30 cellular contexts compared by ENCODE assay signal in the genomic region with DNA sequence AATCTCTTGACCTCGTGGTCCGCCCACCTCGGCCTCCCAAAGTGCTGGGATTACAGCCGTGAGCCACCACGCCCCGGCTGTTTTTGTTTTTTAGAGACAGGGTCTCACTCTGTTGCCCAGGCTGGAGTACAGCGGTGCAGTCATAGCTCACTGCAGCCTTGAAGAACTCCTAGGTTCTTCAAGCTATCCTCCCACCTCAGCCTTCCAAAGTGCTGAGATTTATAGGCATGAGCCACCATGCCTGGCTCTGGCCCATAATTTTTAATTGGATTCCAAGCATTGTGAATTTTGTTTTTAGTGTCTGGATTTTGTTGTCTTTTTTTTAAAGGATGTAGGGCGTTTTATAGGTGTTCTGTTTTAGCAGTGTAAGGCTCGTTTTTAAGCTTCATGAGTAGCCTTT. TPM values are rescaled to one million over a fixed set of nuclear protein-coding genes. Genes with fewer than 3 reads are reported as not detected.
DNase-seq lines count a peak whose midpoint lies in the region; ATAC-seq and TF ChIP-seq lines count a peak whose summit lies in the region.
"Had no signal": no experiment of that assay in that cellular context is flagged by ENCODE, and none has a peak within 500 bp of the region (broad histone marks: within the 10 kb centered on the region; RNA-seq: fewer than 3 reads in every experiment).

No MANE protein-coding gene starts in this region.

- WGBS in mesodermal cell (ENCODE audit: insufficient coverage in 2 of 2), 2 experiments = 92 to 99% methylated on average over 7 of the region's 9 CpGs
- no CpG with 5 or more reads among the region's 9 CpGs for WGBS in mesendoderm (ENCODE audit: extremely low coverage, insufficient coverage, low lambda C conversion rate)

- no peak overlapping the region for H3K4me3 Mint-ChIP-seq in stimulated activated naive CD8-positive, alpha-beta T cell treated with anti-CD3 and anti-CD28 coated beads, Interleukin-15, amount 100 ng/mL, for 72 hours
- H3K4me3 Mint-ChIP-seq in activated CD8-positive, alpha-beta memory T cell treated with anti-CD3 and anti-CD28 coated beads, Interleukin-2, amount 10 ng/mL, durations not matched to agents 7 days and 5 days = no peak overlapping the region
- H3K4me3 Mint-ChIP-seq: activated CD8-positive, alpha-beta T cell treated with anti-CD3 and anti-CD28 coated beads for 36 hours; activated naive CD4-positive, alpha-beta T cell treated with anti-CD3 and anti-CD28 coated beads for 36 hours; T-helper 2 cell treated with Interferon-gamma antibody and Interleukin-4, amounts not matched to agents 5 μg/mL and 100 μg/mL, for 36 hours had no signal

- H3K27me3 Mint-ChIP-seq in stimulated activated naive CD8-positive, alpha-beta T cell treated with anti-CD3 and anti-CD28 coated beads, Interleukin-15, amount 100 ng/mL, for 72 hours = no peaks in the 10 kb centered on the region
- no peaks in the 10 kb centered on the region for H3K27me3 Mint-ChIP-seq in activated CD8-positive, alpha-beta memory T cell treated with anti-CD3 and anti-CD28 coated beads, Interleukin-2, amount 10 ng/mL, durations not matched to agents 7 days and 5 days
- H3K27me3 Mint-ChIP-seq: activated CD8-positive, alpha-beta T cell treated with anti-CD3 and anti-CD28 coated beads for 36 hours had no signal

- H2BK5ac ChIP-seq in mesendoderm (ENCODE audit: low read length) = no peak overlapping the region

- no peak overlapping the region for H3K4ac ChIP-seq in mesendoderm (ENCODE audit: low read depth, low read length)

- no peak overlapping the region for H3K9ac ChIP-seq in mesendoderm (ENCODE audit: low read length)

- H3K36me3 Mint-ChIP-seq in activated CD8-positive, alpha-beta memory T cell treated with anti-CD3 and anti-CD28 coated beads, Interleukin-2, amount 10 ng/mL, durations not matched to agents 7 days and 5 days = peaks cover 32% of the 10 kb centered on the region

- peaks cover 11 to 30% of the 10 kb centered on the region in 2 experiments; a peak in 2 of 3 replicates for H3K36me3 ChIP-seq in HEK293 (ENCODE audit: control insufficient read depth in 2 of 2, insufficient read depth in 1 of 2, low read length in 2 of 2)
- H3K36me3 ChIP-seq in mesodermal cell (ENCODE audit: control insufficient read depth, insufficient read depth, low read length) = peaks cover 36% of the 10 kb centered on the region
- H3K36me3 ChIP-seq in mesendoderm (ENCODE audit: control insufficient read depth, insufficient read depth, low read length) = no peaks in the 10 kb centered on the region

- no peak overlapping the region for H3K23ac ChIP-seq in mesendoderm (ENCODE audit: low read length)

- H3K4me3 ChIP-seq in HEK293 (ENCODE audit: low read depth, low read length) (no peak overlapping the region), mesodermal cell (ENCODE audit: extremely low read depth, insufficient read depth, low read length, poor library complexity, severe bottlenecking) (no peak overlapping the region), mesendoderm (ENCODE audit: low read length) (no peak overlapping the region)
- H3K4me3 ChIP-seq: A549, esophagus squamous epithelium, heart left ventricle, left lung, mucosa of descending colon, Peyer's patch, SJSA1, upper lobe of left lung had no signal

- CTCF ChIA-PET in HEK293 (lab: Yijun Ruan, JAX) = interaction anchor here (0.7 to 1.3 kb wide), 4 partner anchors 37 to 80 kb away, joined by 3 to 4 read pairs (median 4); no protein-coding TSS in a partner anchor
- CTCF ChIA-PET in activated CD8-positive, alpha-beta memory T cell treated with anti-CD3 and anti-CD28 coated beads, Interleukin-2, amount 10 ng/mL, durations not matched to agents 7 days and 5 days (lab: Charles Lee) = interaction anchor here (0.7 kb wide), 1 partner anchor 82 kb away, joined by 3 read pairs; no protein-coding TSS in a partner anchor

- H2AK5ac ChIP-seq in mesendoderm (ENCODE audit: low read length) = no peak overlapping the region

- no peak overlapping the region for H3K4me2 ChIP-seq in mesendoderm (ENCODE audit: low read length)
- H3K4me2 ChIP-seq: A549 had no signal

- H3K79me1 ChIP-seq in mesendoderm (ENCODE audit: low read length) = peaks cover 5% of the 10 kb centered on the region

- no peak overlapping the region for H3K56ac ChIP-seq in mesendoderm (ENCODE audit: low read length)

- no peaks in the 10 kb centered on the region for H3K27me3 ChIP-seq in mesendoderm (ENCODE audit: insufficient read depth, low read length, poor library complexity)
- H3K27me3 ChIP-seq: esophagus squamous epithelium, heart left ventricle, left lung, Peyer's patch, SJSA1, upper lobe of left lung had no signal

- no peak for ATAC-seq in stimulated activated naive CD8-positive, alpha-beta T cell treated with anti-CD3 and anti-CD28 coated beads, Interleukin-15, amount 100 ng/mL, for 72 hours
- no peak for ATAC-seq in activated CD8-positive, alpha-beta memory T cell treated with anti-CD3 and anti-CD28 coated beads, Interleukin-2, amount 10 ng/mL, durations not matched to agents 7 days and 5 days
- ATAC-seq: activated CD8-positive, alpha-beta T cell treated with anti-CD3 and anti-CD28 coated beads for 36 hours; mucosa of descending colon had no signal

- no peak overlapping the region for H2BK120ac ChIP-seq in mesendoderm (ENCODE audit: low read depth, low read length)

- no peak overlapping the region for H4K8ac ChIP-seq in mesendoderm (ENCODE audit: low read depth, low read length)

- H3K27ac Mint-ChIP-seq in stimulated activated naive CD8-positive, alpha-beta T cell treated with anti-CD3 and anti-CD28 coated beads, Interleukin-15, amount 100 ng/mL, for 72 hours = peak overlapping the region in 1 of 2 donors; percentile 76
- H3K27ac Mint-ChIP-seq in activated CD8-positive, alpha-beta memory T cell treated with anti-CD3 and anti-CD28 coated beads, Interleukin-2, amount 10 ng/mL, durations not matched to agents 7 days and 5 days = no peak overlapping the region
- H3K27ac Mint-ChIP-seq: activated CD8-positive, alpha-beta T cell treated with anti-CD3 and anti-CD28 coated beads for 36 hours; T-helper 2 cell treated with Interferon-gamma antibody and Interleukin-4, amounts not matched to agents 5 μg/mL and 100 μg/mL, for 36 hours had no signal

- no peak overlapping the region for H3K18ac ChIP-seq in mesendoderm (ENCODE audit: low read length)

- H3K27ac ChIP-seq in HEK293 (ENCODE audit: extremely low read depth, low read depth, low read length) = peak overlapping the region; percentile 42
- peak overlapping the region; percentile 17 for H3K27ac ChIP-seq in mesodermal cell (ENCODE audit: low read depth, low read length, severe bottlenecking)
- no peak overlapping the region for H3K27ac ChIP-seq in mesendoderm (ENCODE audit: low read depth, low read length)
- H3K27ac ChIP-seq: A549, C4-2B, esophagus squamous epithelium, left lung, Peyer's patch, SJSA1, upper lobe of left lung had no signal

- DNase-seq in A172 (ENCODE audit: low spot score) (peak; percentile 36), amniotic epithelial cell (ENCODE audit: low read depth) (peak; percentile 53), COR-L47 (lab: John Stamatoyannopoulos, UW) (no peak), mesendoderm (no peak)
- no peak for DNase-seq in stimulated activated naive CD8-positive, alpha-beta T cell treated with anti-CD3 and anti-CD28 coated beads, Interleukin-15, amount 100 ng/mL, for 72 hours
- DNase-seq in activated CD8-positive, alpha-beta memory T cell treated with anti-CD3 and anti-CD28 coated beads, Interleukin-2, amount 10 ng/mL, durations not matched to agents 7 days and 5 days = no peak
- DNase-seq: activated CD4-positive, CD25-positive, alpha-beta regulatory T cell; activated CD8-positive, alpha-beta T cell treated with anti-CD3 and anti-CD28 coated beads for 36 hours; activated naive CD4-positive, alpha-beta T cell treated with anti-CD3 and anti-CD28 coated beads for 36 hours; activated T-cell treated with anti-CD3 and anti-CD28 coated beads, Interleukin-2, amount 50 U/mL, for 1 hour; cerebellar nuclear complex; DMS 273 treated with DMSO at 0.1 percent for 48 hours; effector CD8-positive, alpha-beta T cell; esophagus squamous epithelium; GF-D8; heart left ventricle; Kasumi-1; left lung; mucosa of descending colon; NCI-H2081; Peyer's patch; stimulated activated CD4-positive, alpha-beta T cell treated with anti-CD3 and anti-CD28 coated beads, Interleukin-12 subunit alpha, Interleukin-12 subunit beta, amount 100 ng/mL, for 4 hours; upper lobe of left lung had no signal

- H3K4me1 ChIP-seq in HEK293 (ENCODE audit: control insufficient read depth, insufficient read depth, low read length) (peaks cover 15% of the 10 kb centered on the region), mesodermal cell (ENCODE audit: control insufficient read depth, insufficient read depth, low read length, poor library complexity, severe bottlenecking) (no peaks in the 10 kb centered on the region), mesendoderm (ENCODE audit: control insufficient read depth, low read depth, low read length) (no peaks in the 10 kb centered on the region)
- H3K4me1 ChIP-seq: left lung, SJSA1 had no signal

- no peaks in the 10 kb centered on the region for H3K9me3 Mint-ChIP-seq in stimulated activated naive CD8-positive, alpha-beta T cell treated with anti-CD3 and anti-CD28 coated beads, Interleukin-15, amount 100 ng/mL, for 72 hours
- peaks cover 5% of the 10 kb centered on the region for H3K9me3 Mint-ChIP-seq in activated CD8-positive, alpha-beta memory T cell treated with anti-CD3 and anti-CD28 coated beads, Interleukin-2, amount 10 ng/mL, durations not matched to agents 7 days and 5 days (ENCODE audit: low read depth)

- no peak for TF ChIP-seq CTCF in HEK293 (tag by site-specific recombination; IDR thresholded peaks at IDR 0.05)

- no peak overlapping the region for H4K5ac ChIP-seq in mesendoderm (ENCODE audit: low read length)

- POLR2A ChIA-PET in HEK293 (lab: Yijun Ruan, JAX) = interaction anchor here (1.3 to 1.8 kb wide), 3 partner anchors 29 to 77 kb away, joined by 5 to 7 read pairs (median 7); partner anchors contain the start of genes KPNA6 and TXLNA

- H3K9me3 ChIP-seq in HEK293 (ENCODE audit: control insufficient read depth, insufficient read depth, low read depth, low read length) = no peaks in the 10 kb centered on the region
- peaks cover 7% of the 10 kb centered on the region for H3K9me3 ChIP-seq in mesodermal cell (ENCODE audit: control insufficient read depth, low read length)
- H3K9me3 ChIP-seq: upper lobe of left lung had no signal

- peaks cover 25% of the 10 kb centered on the region for H3K4me1 Mint-ChIP-seq in stimulated activated naive CD8-positive, alpha-beta T cell treated with anti-CD3 and anti-CD28 coated beads, Interleukin-15, amount 100 ng/mL, for 72 hours
- peaks cover 8% of the 10 kb centered on the region for H3K4me1 Mint-ChIP-seq in activated CD8-positive, alpha-beta memory T cell treated with anti-CD3 and anti-CD28 coated beads, Interleukin-2, amount 10 ng/mL, durations not matched to agents 7 days and 5 days

- H2BK15ac ChIP-seq in mesendoderm (replicated peaks; ENCODE audit: low read depth) = no peak overlapping the region

- H3K79me2 ChIP-seq in mesendoderm (ENCODE audit: control insufficient read depth, insufficient read depth, low read length) = peaks cover 11% of the 10 kb centered on the region

RNA-seq across cellular contexts. Expression of gene TXLNA, which starts 28.6 kb away (rescaled TPM):
- 22.1 and 24.6 TPM in 2 replicates for total RNA-seq in A172 (2014; rRNA removed; shearing (Covaris generic))
- 34.1 TPM for polyA plus RNA-seq in mesodermal cell (2013, experiment 1 of 2)
- polyA plus RNA-seq in mesodermal cell (2013, experiment 2 of 2) = 28.4 TPM
- 29.1 TPM for polyA plus RNA-seq in mesendoderm (2013, experiment 1 of 2)
- 28.4 TPM for polyA plus RNA-seq in mesendoderm (2013, experiment 2 of 2)
- total RNA-seq in activated CD8-positive, alpha-beta memory T cell treated with anti-CD3 and anti-CD28 coated beads, Interleukin-2, amount 10 ng/mL, durations not matched to agents 7 days and 5 days = 100 to 1,000 TPM in 1 of 2 experiments, 10 to 100 TPM in 1; 85.8 to 104 TPM

RNA-seq across cellular contexts. Expression of gene KPNA6, which starts 43.0 kb away (rescaled TPM):
- 35.5 and 37.8 TPM in 2 replicates for total RNA-seq in A172 (2014; rRNA removed; shearing (Covaris generic))
- polyA plus RNA-seq in mesodermal cell (2013, experiment 1 of 2) = 37.3 TPM
- polyA plus RNA-seq in mesodermal cell (2013, experiment 2 of 2) = 31.7 TPM
- 35.1 TPM for polyA plus RNA-seq in mesendoderm (2013, experiment 1 of 2)
- polyA plus RNA-seq in mesendoderm (2013, experiment 2 of 2) = 34.9 TPM
- total RNA-seq in activated CD8-positive, alpha-beta memory T cell treated with anti-CD3 and anti-CD28 coated beads, Interleukin-2, amount 10 ng/mL, durations not matched to agents 7 days and 5 days = 10 to 100 TPM; 59.6 to 82.8 TPM

RNA-seq across cellular contexts. Expression of gene CCDC28B, which starts 49.5 kb away (rescaled TPM):
- 5.7 and 9.1 TPM in 2 replicates for total RNA-seq in A172 (2014; rRNA removed; shearing (Covaris generic))
- 30.2 TPM for polyA plus RNA-seq in mesodermal cell (2013, experiment 1 of 2)
- 33.3 TPM for polyA plus RNA-seq in mesodermal cell (2013, experiment 2 of 2)
- 12.9 TPM for polyA plus RNA-seq in mesendoderm (2013, experiment 1 of 2)
- polyA plus RNA-seq in mesendoderm (2013, experiment 2 of 2) = 12.8 TPM
- 10 to 100 TPM; 33.0 to 43.3 TPM for total RNA-seq in activated CD8-positive, alpha-beta memory T cell treated with anti-CD3 and anti-CD28 coated beads, Interleukin-2, amount 10 ng/mL, durations not matched to agents 7 days and 5 days

RNA-seq across cellular contexts. Expression of gene IQCC, which starts 54.6 kb away (rescaled TPM):
- total RNA-seq in A172 (2014; rRNA removed; shearing (Covaris generic)) = 0.45 TPM in 1 of 2 replicates, not detected in the other
- polyA plus RNA-seq in mesodermal cell (2013, experiment 1 of 2) = 3.9 TPM
- 3.6 TPM for polyA plus RNA-seq in mesodermal cell (2013, experiment 2 of 2)
- 3.1 TPM for polyA plus RNA-seq in mesendoderm (2013, experiment 1 of 2)
- polyA plus RNA-seq in mesendoderm (2013, experiment 2 of 2) = 2.8 TPM
- 1 to 10 TPM; 5.4 to 7.2 TPM for total RNA-seq in activated CD8-positive, alpha-beta memory T cell treated with anti-CD3 and anti-CD28 coated beads, Interleukin-2, amount 10 ng/mL, durations not matched to agents 7 days and 5 days

RNA-seq across cellular contexts. Expression of gene DCDC2B, which starts 58.0 kb away (rescaled TPM):
- total RNA-seq in A172 (2014; rRNA removed; shearing (Covaris generic)) = not detected in 2 replicates
- not detected for polyA plus RNA-seq in mesodermal cell (2013, experiment 1 of 2)
- not detected for polyA plus RNA-seq in mesodermal cell (2013, experiment 2 of 2)
- not detected for polyA plus RNA-seq in mesendoderm (2013, experiment 1 of 2)
- polyA plus RNA-seq in mesendoderm (2013, experiment 2 of 2) = not detected
- total RNA-seq in activated CD8-positive, alpha-beta memory T cell treated with anti-CD3 and anti-CD28 coated beads, Interleukin-2, amount 10 ng/mL, durations not matched to agents 7 days and 5 days = under 1 TPM in 1 of 2 experiments, not detected in 1; 0.16 TPM
- total RNA-seq: activated CD8-positive, alpha-beta T cell treated with anti-CD3 and anti-CD28 coated beads for 36 hours; activated naive CD4-positive, alpha-beta T cell treated with anti-CD3 and anti-CD28 coated beads for 36 hours; esophagus squamous epithelium; H4; heart left ventricle; mucosa of descending colon; SJSA1 had no signal
- polyA plus RNA-seq: A549, heart left ventricle had no signal

Comparison
In these comparisons a context has a peak if more than half of its experiments do, and no peak if none do; other contexts are left out.
1. DNase-seq: peak in A172 (single experiment) and amniotic epithelial cell (single experiment); none in COR-L47 (single experiment), mesendoderm (single experiment), stimulated activated naive CD8-positive, alpha-beta T cell treated with anti-CD3 and anti-CD28 coated beads, Interleukin-15, amount 100 ng/mL, for 72 hours (0 of 2) and activated CD8-positive, alpha-beta memory T cell treated with anti-CD3 and anti-CD28 coated beads, Interleukin-2, amount 10 ng/mL, durations not matched to agents 7 days and 5 days (single experiment).